ENCODE assay signal across 1 cellular context in genomic region chr10:103648951-103649532, GRCh38.
TF ChIP-seq lines count a peak whose summit lies in the region.

No MANE protein-coding gene starts in this region.

TF ChIP-seq in SK-N-SH treated with all-trans-retinoic acid at 6 μM for 48 hours, 23 proteins besides CTCF, POLR2A, EP300 and RAD21 (continued from another document):
- TF ChIP-seq TOX (CRISPR knock-in tag; IDR thresholded peaks at IDR 0.05; ENCODE audit: borderline replicate concordance) (no peak), ZNF70 (CRISPR knock-in tag; IDR thresholded peaks at IDR 0.05) (no peak), RARB (CRISPR knock-in tag; IDR thresholded peaks at IDR 0.05) (no peak), PPARA (CRISPR knock-in tag; IDR thresholded peaks at IDR 0.05; ENCODE audit: borderline replicate concordance) (no peak), TCF4 (CRISPR knock-in tag; IDR thresholded peaks at IDR 0.05; ENCODE audit: borderline replicate concordance) (no peak), ZNF8 (CRISPR knock-in tag; IDR thresholded peaks at IDR 0.05) (no peak), PATZ1 (CRISPR knock-in tag; IDR thresholded peaks at IDR 0.05; ENCODE audit: borderline replicate concordance) (no peak), BACH2 (CRISPR knock-in tag; IDR thresholded peaks at IDR 0.05; ENCODE audit: borderline replicate concordance) (no peak), TSHZ2 (CRISPR knock-in tag; IDR thresholded peaks at IDR 0.05) (no peak)
